In the genomic region with DNA sequence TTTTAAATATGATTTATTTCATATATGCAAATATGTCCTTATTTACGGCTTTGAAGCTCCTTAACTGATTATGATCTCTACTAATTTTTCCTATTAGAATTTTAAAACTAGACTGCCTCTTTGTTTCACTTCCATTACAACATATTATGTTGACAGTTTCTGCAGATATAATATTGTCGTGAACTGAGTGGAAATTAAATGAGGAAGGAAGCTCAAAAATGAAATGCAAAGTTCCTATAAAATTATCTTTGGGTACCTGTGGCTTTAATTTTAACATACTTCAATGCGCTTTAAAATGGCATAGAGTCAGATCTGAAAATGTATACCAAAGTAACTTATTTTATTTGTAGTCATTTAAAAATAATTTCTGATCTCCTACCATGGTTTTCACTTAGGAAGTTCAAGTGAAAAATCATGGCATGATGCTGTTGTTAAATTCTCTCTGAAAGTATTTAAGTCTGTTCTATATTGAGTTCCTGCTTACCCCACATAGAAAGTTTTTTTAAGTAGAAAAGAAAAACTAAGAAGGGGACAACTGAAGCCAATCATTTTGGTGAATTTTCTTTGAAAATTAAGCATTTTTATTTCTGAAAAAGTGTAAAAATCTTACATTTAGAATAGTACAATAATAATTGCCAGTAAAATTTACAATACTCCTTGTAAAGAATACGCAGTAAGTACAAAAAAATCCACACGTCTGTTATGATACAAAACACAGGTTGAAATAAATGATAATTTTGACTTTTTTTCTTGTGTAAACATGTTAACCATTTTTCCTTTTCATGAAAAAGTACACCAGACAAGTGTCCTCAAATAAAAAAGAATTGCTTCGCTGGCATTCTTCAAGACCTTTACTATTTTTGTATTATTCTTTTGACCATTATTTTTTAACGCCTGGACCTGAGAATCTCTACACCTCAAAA, we compare ENCODE assay signal across 9 cellular contexts. TPM values are rescaled to one million over a fixed set of nuclear protein-coding genes. Genes with fewer than 3 reads are reported as not detected.
A peak's percentile ranks its signal among the peaks of the same experiment; 100 is the strongest.
DNase-seq lines count a peak whose midpoint lies in the region; TF ChIP-seq lines count a peak whose summit lies in the region.
"Had no signal": no experiment of that assay in that cellular context is flagged by ENCODE, and none has a peak within 500 bp of the region (broad histone marks: within the 10 kb centered on the region; RNA-seq: fewer than 3 reads in every experiment).

No MANE protein-coding gene starts in this region.

- H3K36me3 ChIP-seq in A673 (ENCODE audit: insufficient read depth, low read length, poor library complexity, severe bottlenecking) (no peaks in the 10 kb centered on the region), HEK293 (ENCODE audit: control insufficient read depth in 2 of 2, insufficient read depth in 1 of 2, low read length in 2 of 2) (peaks cover 0 to 11% of the 10 kb centered on the region in 2 experiments; a peak in 1 of 3 replicates), kidney epithelial cell (ENCODE audit: control insufficient read depth, insufficient read depth, low read length) (no peaks in the 10 kb centered on the region)

- H3K27me3 ChIP-seq in A673 (replicated peaks; ENCODE audit: insufficient read depth, low read depth, low read length, poor library complexity) (peaks cover 60% of the 10 kb centered on the region), kidney epithelial cell (ENCODE audit: control insufficient read depth, insufficient read depth, low read length) (peaks cover 7% of the 10 kb centered on the region)

- no peak overlapping the region for H3K27ac ChIP-seq in A673 (ENCODE audit: low read depth, low read length, poor library complexity, severe bottlenecking)
- H3K27ac ChIP-seq in HEK293 (ENCODE audit: extremely low read depth, low read depth, low read length), result peak overlapping the region; percentile 98; the same call in 1 of the 2 replicates

- peaks cover 15% of the 10 kb centered on the region for H3K4me1 ChIP-seq in A673 (ENCODE audit: insufficient read depth, low read length, poor library complexity, severe bottlenecking)
- peaks cover 22% of the 10 kb centered on the region for H3K4me1 ChIP-seq in HEK293 (ENCODE audit: control insufficient read depth, insufficient read depth, low read length)

- POLR2A ChIA-PET in A673 (lab: Charles Lee; ENCODE audit: low non-redundant PET), result no interaction called here
- POLR2A ChIA-PET in HEK293 (lab: Yijun Ruan, JAX), result no interaction called here

- TF ChIP-seq CTCF in A673 (conservative IDR thresholded peaks at IDR 0.05; ENCODE audit: low read depth, low read length) (no peak), HEK293 (tag by site-specific recombination; IDR thresholded peaks at IDR 0.05) (no peak), kidney epithelial cell (IDR thresholded peaks at IDR 0.05; ENCODE audit: insufficient read depth, low read length, poor library complexity, severe bottlenecking) (no peak)

- DNase-seq in A673 (ENCODE audit: low spot score) (no peak), amniotic epithelial cell (ENCODE audit: low read depth) (peak; percentile 4), kidney epithelial cell (ENCODE audit: low read depth) (no peak), SKM-1 (lab: John Stamatoyannopoulos, UW; ENCODE audit: unreplicated experiment) (no peak), epidermal melanocyte (ENCODE audit: insufficient read length, low spot score) (no peak), AG20443 (ENCODE audit: low spot score) (no peak)
- DNase-seq in activated CD4-positive, alpha-beta T cell treated with anti-CD3 and anti-CD28 coated beads for 4 hours, result no peak
- DNase-seq: NCI-H2107 had no signal

- H3K4me3 ChIP-seq in A673 (ENCODE audit: low read depth, low read length, poor library complexity, severe bottlenecking) (peak overlapping the region; percentile 57), HEK293 (ENCODE audit: low read depth, low read length) (peak overlapping the region; percentile 78), kidney epithelial cell (ENCODE audit: low read depth, low read length) (peak overlapping the region; percentile 60)

- BruUV-seq in A673 (replicated peaks; lab: Mats Ljungman, UMichigan), result no TSS peak

- intact Hi-C loops in A673 (cut with micrococcal nuclease; ENCODE audit: unreplicated experiment), result loop anchor here (2.0 kb wide), 1 partner anchor 487 kb away; no protein-coding TSS in a partner anchor

- CTCF ChIA-PET in A673 (lab: Charles Lee) (no interaction called here), HEK293 (lab: Yijun Ruan, JAX) (interaction anchor here (0.5 to 1.0 kb wide), 3 partner anchors 226 to 230 kb away, joined by 3 to 4 read pairs (median 3); no protein-coding TSS in a partner anchor)

- H3K9me3 ChIP-seq in A673 (ENCODE audit: low read depth, low read length, poor library complexity, severe bottlenecking) (no peaks in the 10 kb centered on the region), HEK293 (ENCODE audit: control insufficient read depth, insufficient read depth, low read depth, low read length) (no peaks in the 10 kb centered on the region)

TF ChIP-seq in HEK293, 187 proteins besides CTCF, POLR2A, EP300 and RAD21:
- TF ChIP-seq SCRT2 (tag by site-specific recombination; IDR thresholded peaks at IDR 0.05), result peak; percentile 45; the same call in 1 of the 2 replicates
- TF ChIP-seq, protein P1, sequence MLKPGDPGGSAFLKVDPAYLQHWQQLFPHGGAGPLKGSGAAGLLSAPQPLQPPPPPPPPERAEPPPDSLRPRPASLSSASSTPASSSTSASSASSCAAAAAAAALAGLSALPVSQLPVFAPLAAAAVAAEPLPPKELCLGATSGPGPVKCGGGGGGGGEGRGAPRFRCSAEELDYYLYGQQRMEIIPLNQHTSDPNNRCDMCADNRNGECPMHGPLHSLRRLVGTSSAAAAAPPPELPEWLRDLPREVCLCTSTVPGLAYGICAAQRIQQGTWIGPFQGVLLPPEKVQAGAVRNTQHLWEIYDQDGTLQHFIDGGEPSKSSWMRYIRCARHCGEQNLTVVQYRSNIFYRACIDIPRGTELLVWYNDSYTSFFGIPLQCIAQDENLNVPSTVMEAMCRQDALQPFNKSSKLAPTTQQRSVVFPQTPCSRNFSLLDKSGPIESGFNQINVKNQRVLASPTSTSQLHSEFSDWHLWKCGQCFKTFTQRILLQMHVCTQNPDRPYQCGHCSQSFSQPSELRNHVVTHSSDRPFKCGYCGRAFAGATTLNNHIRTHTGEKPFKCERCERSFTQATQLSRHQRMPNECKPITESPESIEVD (tag by site-specific recombination; IDR thresholded peaks at IDR 0.05), result peak; percentile 98
- no peak for TF ChIP-seq ZNF658 (tag by site-specific recombination; IDR thresholded peaks at IDR 0.05)
- peak; percentile 80; the same call in 1 of the 2 replicates for TF ChIP-seq PRDM1 (tag by site-specific recombination; IDR thresholded peaks at IDR 0.05)

RNA-seq across cellular contexts. Expression of gene FOXD1, which starts 2.6 kb away (rescaled TPM):
- 4.4 and 4.5 TPM in 2 replicates for total RNA-seq in A673 (2021)
- total RNA-seq in kidney epithelial cell, result 14.7 and 22.0 TPM in 2 replicates

RNA-seq across cellular contexts. Expression of gene BTF3, which starts 52.3 kb away (rescaled TPM):
- total RNA-seq in A673 (2021), result 724 and 729 TPM in 2 replicates
- 668 and 708 TPM in 2 replicates for total RNA-seq in kidney epithelial cell
